10 cellular contexts compared by ENCODE assay signal in the genomic region with DNA sequence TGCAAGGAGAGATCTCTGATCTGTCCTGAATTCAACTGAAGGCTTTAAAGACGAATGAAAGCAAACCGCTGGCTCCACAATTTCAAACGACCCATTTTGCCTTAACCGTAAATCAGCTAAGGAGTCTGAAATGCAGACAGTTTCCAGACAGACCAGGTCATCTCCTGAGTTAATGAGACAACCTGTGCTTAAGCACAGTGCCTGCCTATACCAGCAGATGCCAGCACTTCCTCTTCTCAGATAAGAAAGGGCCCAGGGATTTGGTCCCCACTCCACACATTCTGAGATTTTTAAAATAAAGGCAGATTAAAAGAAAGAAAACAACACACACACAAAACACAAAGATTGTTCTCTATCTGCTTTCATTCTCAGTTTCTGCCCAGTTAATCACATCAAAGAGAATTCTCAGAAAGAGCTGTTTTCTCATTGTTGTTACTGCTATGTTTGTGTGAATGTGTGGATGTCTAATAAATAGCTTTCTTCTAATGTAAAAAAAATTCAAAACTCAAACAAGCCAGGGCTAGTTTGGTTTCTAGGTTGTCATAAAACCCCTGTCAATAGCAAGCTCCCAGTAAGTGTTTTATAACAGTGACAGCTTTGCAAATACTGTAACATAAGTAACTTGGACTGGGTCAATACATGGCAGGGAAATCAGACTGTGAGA.
A peak's percentile ranks its signal among the peaks of the same experiment; 100 is the strongest.
DNase-seq lines count a peak whose midpoint lies in the region; ATAC-seq and TF ChIP-seq lines count a peak whose summit lies in the region.
"Had no signal": no experiment of that assay in that cellular context is flagged by ENCODE, and none has a peak within 500 bp of the region (broad histone marks: within the 10 kb centered on the region; RNA-seq: fewer than 3 reads in every experiment).

No MANE protein-coding gene starts in this region.

- TF ChIP-seq CTCF in GM10266 (IDR thresholded peaks at IDR 0.05; ENCODE audit: control insufficient read depth, insufficient read depth, low read depth, missing control alignments): peak; percentile 40
- TF ChIP-seq CTCF in RWPE1 (conservative IDR thresholded peaks at IDR 0.05; ENCODE audit: low read depth): peak; percentile 42

- CTCF ChIA-PET in HEK293T (lab: Yijun Ruan, JAX): no interaction called here
- CTCF ChIA-PET in RWPE1 (lab: Yijun Ruan, JAX): interaction anchor here (0.6 to 1.3 kb wide), 6 partner anchors 24 to 570 kb away, joined by 3 to 4 read pairs (median 4); no protein-coding TSS in a partner anchor

- no peak overlapping the region for H3K27ac ChIP-seq in RWPE1
- H3K27ac ChIP-seq: thoracic aorta had no signal

- DNase-seq in GM10266 (ENCODE audit: extremely low spot score) (no peak), HEK293T (ENCODE audit: extremely low spot score) (peak; percentile 42), RWPE1 (ENCODE audit: low spot score) (peak; percentile 38), kidney glomerular epithelial cell (lab: John Stamatoyannopoulos, UW) (peak; percentile 45), NCI-H1048 (lab: John Stamatoyannopoulos, UW) (no peak), middle frontal gyrus (ENCODE audit: extremely low spot score, low spot score) (no peak)

- ATAC-seq in HG02642 (IDR thresholded peaks at IDR 0.05; ENCODE audit: poor library complexity, unreplicated experiment) (no peak), HG03457 (IDR thresholded peaks at IDR 0.05; ENCODE audit: unreplicated experiment) (no peak)
- ATAC-seq: Panc1 had no signal

- POLR2A ChIA-PET in HEK293T (lab: Yijun Ruan, JAX) (interaction anchor here (0.7 kb wide), 1 partner anchor 13 kb away, joined by 3 read pairs; no protein-coding TSS in a partner anchor), RWPE1 (lab: Yijun Ruan, JAX; ENCODE audit: low non-redundant PET) (no interaction called here)

TF ChIP-seq in HEK293T, 16 proteins besides CTCF, POLR2A, EP300 and RAD21:
- TF ChIP-seq, protein P1, sequence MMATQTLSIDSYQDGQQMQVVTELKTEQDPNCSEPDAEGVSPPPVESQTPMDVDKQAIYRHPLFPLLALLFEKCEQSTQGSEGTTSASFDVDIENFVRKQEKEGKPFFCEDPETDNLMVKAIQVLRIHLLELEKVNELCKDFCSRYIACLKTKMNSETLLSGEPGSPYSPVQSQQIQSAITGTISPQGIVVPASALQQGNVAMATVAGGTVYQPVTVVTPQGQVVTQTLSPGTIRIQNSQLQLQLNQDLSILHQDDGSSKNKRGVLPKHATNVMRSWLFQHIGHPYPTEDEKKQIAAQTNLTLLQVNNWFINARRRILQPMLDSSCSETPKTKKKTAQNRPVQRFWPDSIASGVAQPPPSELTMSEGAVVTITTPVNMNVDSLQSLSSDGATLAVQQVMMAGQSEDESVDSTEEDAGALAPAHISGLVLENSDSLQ (IDR thresholded peaks at IDR 0.05): peak; percentile 51; the same call in 1 of the 2 replicates
- no peak for TF ChIP-seq LEF1 (IDR thresholded peaks at IDR 0.05; ENCODE audit: borderline replicate concordance)

Comparison
In these comparisons a context has a peak if more than half of its experiments do, and no peak if none do; other contexts are left out.
1. DNase-seq: peak in HEK293T (single experiment), RWPE1 (single experiment) and kidney glomerular epithelial cell (single experiment); none in GM10266 (single experiment), NCI-H1048 (single experiment) and middle frontal gyrus (single experiment).